In genomic region chr14:41549282-41549681, GRCh38 we compare ENCODE assay signal across 1 cellular context.
TF ChIP-seq lines count a peak whose summit lies in the region.

No MANE protein-coding gene starts in this region.

TF ChIP-seq in HCT116, 20 proteins besides CTCF, POLR2A, EP300 and RAD21 (continued from another document):
- TF ChIP-seq ZBTB33 (IDR thresholded peaks at IDR 0.05; ENCODE audit: extremely low read depth, insufficient replicate concordance, low read length) (no peak), MAX (IDR thresholded peaks at IDR 0.05) (no peak), TCF7L2 (IDR thresholded peaks at IDR 0.05; ENCODE audit: borderline replicate concordance, extremely low read depth, insufficient read depth, insufficient read length) (no peak), SIN3A (IDR thresholded peaks at IDR 0.05; ENCODE audit: low read depth) (no peak)
